In the genomic region with DNA sequence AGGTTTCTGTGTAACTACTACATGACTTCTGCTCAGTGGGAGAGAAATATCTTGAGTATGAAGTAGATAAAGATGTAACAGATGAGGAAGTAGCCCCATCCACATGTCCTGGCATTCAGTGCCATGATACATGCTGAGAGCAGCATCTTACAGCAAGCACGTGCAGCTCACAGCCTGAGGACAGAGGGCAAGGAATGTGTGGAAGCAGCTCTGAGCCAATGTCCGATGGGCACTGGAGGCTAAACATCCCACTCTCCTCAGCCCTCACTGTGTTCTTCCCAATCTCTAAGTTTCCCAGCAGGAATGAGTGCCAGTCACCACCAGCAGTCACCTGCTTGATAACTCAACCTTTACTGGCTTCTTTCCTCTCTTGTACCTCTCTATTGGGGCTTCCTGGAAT, we compare ENCODE assay signal across 1 cellular context.
TF ChIP-seq lines count a peak whose summit lies in the region.

No MANE protein-coding gene starts in this region.

TF ChIP-seq in liver, 16 proteins besides CTCF, POLR2A, EP300 and RAD21:
- TF ChIP-seq, protein P1, sequence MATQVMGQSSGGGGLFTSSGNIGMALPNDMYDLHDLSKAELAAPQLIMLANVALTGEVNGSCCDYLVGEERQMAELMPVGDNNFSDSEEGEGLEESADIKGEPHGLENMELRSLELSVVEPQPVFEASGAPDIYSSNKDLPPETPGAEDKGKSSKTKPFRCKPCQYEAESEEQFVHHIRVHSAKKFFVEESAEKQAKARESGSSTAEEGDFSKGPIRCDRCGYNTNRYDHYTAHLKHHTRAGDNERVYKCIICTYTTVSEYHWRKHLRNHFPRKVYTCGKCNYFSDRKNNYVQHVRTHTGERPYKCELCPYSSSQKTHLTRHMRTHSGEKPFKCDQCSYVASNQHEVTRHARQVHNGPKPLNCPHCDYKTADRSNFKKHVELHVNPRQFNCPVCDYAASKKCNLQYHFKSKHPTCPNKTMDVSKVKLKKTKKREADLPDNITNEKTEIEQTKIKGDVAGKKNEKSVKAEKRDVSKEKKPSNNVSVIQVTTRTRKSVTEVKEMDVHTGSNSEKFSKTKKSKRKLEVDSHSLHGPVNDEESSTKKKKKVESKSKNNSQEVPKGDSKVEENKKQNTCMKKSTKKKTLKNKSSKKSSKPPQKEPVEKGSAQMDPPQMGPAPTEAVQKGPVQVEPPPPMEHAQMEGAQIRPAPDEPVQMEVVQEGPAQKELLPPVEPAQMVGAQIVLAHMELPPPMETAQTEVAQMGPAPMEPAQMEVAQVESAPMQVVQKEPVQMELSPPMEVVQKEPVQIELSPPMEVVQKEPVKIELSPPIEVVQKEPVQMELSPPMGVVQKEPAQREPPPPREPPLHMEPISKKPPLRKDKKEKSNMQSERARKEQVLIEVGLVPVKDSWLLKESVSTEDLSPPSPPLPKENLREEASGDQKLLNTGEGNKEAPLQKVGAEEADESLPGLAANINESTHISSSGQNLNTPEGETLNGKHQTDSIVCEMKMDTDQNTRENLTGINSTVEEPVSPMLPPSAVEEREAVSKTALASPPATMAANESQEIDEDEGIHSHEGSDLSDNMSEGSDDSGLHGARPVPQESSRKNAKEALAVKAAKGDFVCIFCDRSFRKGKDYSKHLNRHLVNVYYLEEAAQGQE (IDR thresholded peaks at IDR 0.05): no peak
